ENCODE assay signal across 1 cellular context in the genomic region with DNA sequence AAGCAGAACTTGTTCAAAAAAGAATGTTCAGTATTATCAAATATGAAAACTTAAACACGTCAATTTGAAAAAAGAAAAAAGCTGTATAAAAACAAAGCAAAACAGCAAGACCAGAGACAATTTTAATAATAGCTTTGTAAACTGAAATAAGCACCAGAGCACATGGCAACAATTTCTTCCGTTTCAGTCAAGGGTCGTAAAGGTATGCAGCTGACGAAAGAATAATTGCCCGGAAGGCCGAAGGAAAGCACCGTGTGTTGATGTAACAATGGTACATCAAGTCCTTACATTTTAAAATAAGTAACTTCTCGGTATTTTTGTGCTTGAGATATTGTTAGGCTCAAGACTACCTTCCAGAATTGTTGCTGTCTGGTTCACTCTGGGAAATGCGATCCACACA.
TF ChIP-seq lines count a peak whose summit lies in the region.

No MANE protein-coding gene starts in this region.

TF ChIP-seq in GM12878, 131 proteins besides CTCF, POLR2A, EP300 and RAD21:
- TF ChIP-seq SREBF2 (IDR thresholded peaks at IDR 0.05; ENCODE audit: low read length) (no peak), EGR1 (IDR thresholded peaks at IDR 0.05; ENCODE audit: borderline replicate concordance in 1 of 2, low read depth in 2 of 2, low read length in 2 of 2) (no peak), POU2F2 (IDR thresholded peaks at IDR 0.05; ENCODE audit: borderline replicate concordance, low read depth, low read length) (no peak), SMC3 (IDR thresholded peaks at IDR 0.05; ENCODE audit: borderline replicate concordance, low read length) (no peak), MTA3 (IDR thresholded peaks at IDR 0.05; ENCODE audit: borderline replicate concordance, low read length) (no peak), CREB1 (IDR thresholded peaks at IDR 0.05; ENCODE audit: low read depth) (peak; percentile 54; the same call in 1 of the 2 replicates)
- TF ChIP-seq, protein P1, sequence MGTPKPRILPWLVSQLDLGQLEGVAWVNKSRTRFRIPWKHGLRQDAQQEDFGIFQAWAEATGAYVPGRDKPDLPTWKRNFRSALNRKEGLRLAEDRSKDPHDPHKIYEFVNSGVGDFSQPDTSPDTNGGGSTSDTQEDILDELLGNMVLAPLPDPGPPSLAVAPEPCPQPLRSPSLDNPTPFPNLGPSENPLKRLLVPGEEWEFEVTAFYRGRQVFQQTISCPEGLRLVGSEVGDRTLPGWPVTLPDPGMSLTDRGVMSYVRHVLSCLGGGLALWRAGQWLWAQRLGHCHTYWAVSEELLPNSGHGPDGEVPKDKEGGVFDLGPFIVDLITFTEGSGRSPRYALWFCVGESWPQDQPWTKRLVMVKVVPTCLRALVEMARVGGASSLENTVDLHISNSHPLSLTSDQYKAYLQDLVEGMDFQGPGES (IDR thresholded peaks at IDR 0.05) = no peak
- TF ChIP-seq, protein P2, sequence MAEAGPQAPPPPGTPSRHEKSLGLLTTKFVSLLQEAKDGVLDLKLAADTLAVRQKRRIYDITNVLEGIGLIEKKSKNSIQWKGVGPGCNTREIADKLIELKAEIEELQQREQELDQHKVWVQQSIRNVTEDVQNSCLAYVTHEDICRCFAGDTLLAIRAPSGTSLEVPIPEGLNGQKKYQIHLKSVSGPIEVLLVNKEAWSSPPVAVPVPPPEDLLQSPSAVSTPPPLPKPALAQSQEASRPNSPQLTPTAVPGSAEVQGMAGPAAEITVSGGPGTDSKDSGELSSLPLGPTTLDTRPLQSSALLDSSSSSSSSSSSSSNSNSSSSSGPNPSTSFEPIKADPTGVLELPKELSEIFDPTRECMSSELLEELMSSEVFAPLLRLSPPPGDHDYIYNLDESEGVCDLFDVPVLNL (IDR thresholded peaks at IDR 0.05; ENCODE audit: low read depth, low read length) = no peak
- TF ChIP-seq, protein P3, sequence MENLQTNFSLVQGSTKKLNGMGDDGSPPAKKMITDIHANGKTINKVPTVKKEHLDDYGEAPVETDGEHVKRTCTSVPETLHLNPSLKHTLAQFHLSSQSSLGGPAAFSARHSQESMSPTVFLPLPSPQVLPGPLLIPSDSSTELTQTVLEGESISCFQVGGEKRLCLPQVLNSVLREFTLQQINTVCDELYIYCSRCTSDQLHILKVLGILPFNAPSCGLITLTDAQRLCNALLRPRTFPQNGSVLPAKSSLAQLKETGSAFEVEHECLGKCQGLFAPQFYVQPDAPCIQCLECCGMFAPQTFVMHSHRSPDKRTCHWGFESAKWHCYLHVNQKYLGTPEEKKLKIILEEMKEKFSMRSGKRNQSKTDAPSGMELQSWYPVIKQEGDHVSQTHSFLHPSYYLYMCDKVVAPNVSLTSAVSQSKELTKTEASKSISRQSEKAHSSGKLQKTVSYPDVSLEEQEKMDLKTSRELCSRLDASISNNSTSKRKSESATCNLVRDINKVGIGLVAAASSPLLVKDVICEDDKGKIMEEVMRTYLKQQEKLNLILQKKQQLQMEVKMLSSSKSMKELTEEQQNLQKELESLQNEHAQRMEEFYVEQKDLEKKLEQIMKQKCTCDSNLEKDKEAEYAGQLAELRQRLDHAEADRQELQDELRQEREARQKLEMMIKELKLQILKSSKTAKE (IDR thresholded peaks at IDR 0.05; ENCODE audit: low read depth, poor library complexity, severe bottlenecking) = no peak
